In genomic region chr22:49967333-49968241, GRCh38 we compare ENCODE assay signal across 8 cellular contexts. TPM values are rescaled to one million over a fixed set of nuclear protein-coding genes. Genes with fewer than 3 reads are reported as not detected.
DNase-seq lines count a peak whose midpoint lies in the region; ATAC-seq and TF ChIP-seq lines count a peak whose summit lies in the region.

No MANE protein-coding gene starts in this region.

- no peak overlapping the region for H3K4me3 ChIP-seq in CD4-positive, alpha-beta memory T cell (ENCODE audit: low read length in 2 of 2)
- no peak overlapping the region for H3K4me3 ChIP-seq in foreskin fibroblast (ENCODE audit: low read depth in 1 of 2, low read length in 2 of 2)

- no peaks in the 10 kb centered on the region for H3K27me3 ChIP-seq in CD4-positive, alpha-beta memory T cell (ENCODE audit: insufficient read depth, low read length)

- POLR2A ChIA-PET in CD4-positive, alpha-beta memory T cell (lab: Charles Lee; ENCODE audit: partially characterized antibody): interaction anchor here (1.0 to 4.9 kb wide), 8 partner anchors 6 to 42 kb away, joined by 3 to 90 read pairs (median 6); partner anchors contain the start of gene PIM3

- DNase-seq in CD4-positive, alpha-beta memory T cell: peak in 2 of 5 donors; percentile 21 to 46
- DNase-seq in T-helper 17 cell (no peak), foreskin fibroblast (peak; percentile 18 to 65), posterior cingulate gyrus (peak; percentile 16 to 94 (median 62)), cortex of kidney (lab: John Stamatoyannopoulos, UW) (no peak), NCI-H82 (lab: John Stamatoyannopoulos, UW) (no peak)

- ATAC-seq in T-helper 17 cell (no peak), GM19351 (IDR thresholded peaks at IDR 0.05; ENCODE audit: unreplicated experiment) (no peak), GM18909 (IDR thresholded peaks at IDR 0.05; ENCODE audit: poor library complexity, unreplicated experiment) (no peak)

- H3K27me3 Mint-ChIP-seq in CD4-positive, alpha-beta memory T cell: peaks cover 0 to 4% of the 10 kb centered on the region in 2 donors
- H3K27me3 Mint-ChIP-seq in T-helper 17 cell: no peaks in the 10 kb centered on the region

- peaks cover 6 to 19% of the 10 kb centered on the region in 2 donors for H3K36me3 Mint-ChIP-seq in CD4-positive, alpha-beta memory T cell
- no peaks in the 10 kb centered on the region for H3K36me3 Mint-ChIP-seq in T-helper 17 cell (ENCODE audit: low read depth)

- peak overlapping the region in 5 of 7 donors; percentile 13 to 92 (median 55) for H3K27ac Mint-ChIP-seq in CD4-positive, alpha-beta memory T cell
- peak overlapping the region; percentile 93 for H3K27ac Mint-ChIP-seq in T-helper 17 cell

- peak overlapping the region in 3 of 8 donors; percentile 20 to 61 (median 23) for H3K4me3 Mint-ChIP-seq in CD4-positive, alpha-beta memory T cell
- H3K4me3 Mint-ChIP-seq in T-helper 17 cell: peak overlapping the region; percentile 59

- peaks cover 0 to 4% (median 0%) of the 10 kb centered on the region in 8 donors for H3K9me3 Mint-ChIP-seq in CD4-positive, alpha-beta memory T cell

- intact Hi-C loops in CD4-positive, alpha-beta memory T cell (cut with micrococcal nuclease): no loop called here
- intact Hi-C loops in posterior cingulate gyrus (cut with DNase I): loop anchor here (5.0 kb wide), 1 partner anchor 35 kb away; no protein-coding TSS in a partner anchor

- H3K9me3 ChIP-seq in CD4-positive, alpha-beta memory T cell (ENCODE audit: control insufficient read depth in 1 of 2, low read length in 2 of 2): no peaks in the 10 kb centered on the region
- H3K9me3 ChIP-seq in T-helper 17 cell (ENCODE audit: control insufficient read depth, low read length, poor library complexity, severe bottlenecking): no peaks in the 10 kb centered on the region

- H3K4me1 ChIP-seq in CD4-positive, alpha-beta memory T cell (ENCODE audit: insufficient read depth, low read length): peaks cover 49% of the 10 kb centered on the region

- no peak overlapping the region for H3K27ac ChIP-seq in CD4-positive, alpha-beta memory T cell (ENCODE audit: low read depth, low read length)

- peaks cover 11 to 47% (median 17%) of the 10 kb centered on the region in 4 donors for H3K4me1 Mint-ChIP-seq in CD4-positive, alpha-beta memory T cell
- H3K4me1 Mint-ChIP-seq in T-helper 17 cell: peaks cover 29% of the 10 kb centered on the region

- peaks cover 20% of the 10 kb centered on the region for H3K36me3 ChIP-seq in CD4-positive, alpha-beta memory T cell (ENCODE audit: insufficient read depth, low read length)

- CTCF ChIA-PET in CD4-positive, alpha-beta memory T cell (lab: Charles Lee; ENCODE audit: partially characterized antibody): interaction anchor here (1.4 to 1.7 kb wide), 2 partner anchors 37 to 63 kb away, joined by 4 read pairs; no protein-coding TSS in a partner anchor

- no peak for TF ChIP-seq CTCF in foreskin fibroblast (IDR thresholded peaks at IDR 0.05; ENCODE audit: low read depth, low read length)

RNA-seq across cellular contexts. Expression of gene PIM3, which starts 7.0 kb away (rescaled TPM):
- 10 to 100 TPM; 58.8 to 62.3 TPM for total RNA-seq in CD4-positive, alpha-beta memory T cell
- polyA plus RNA-seq in CD4-positive, alpha-beta memory T cell: 10 to 100 TPM; 48.1 to 49.7 TPM
- total RNA-seq in T-helper 17 cell: 100 to 1,000 TPM; 227 to 241 TPM

RNA-seq across cellular contexts. Expression of gene IL17REL, which starts 45.0 kb away (rescaled TPM):
- total RNA-seq in CD4-positive, alpha-beta memory T cell: not detected
- not detected for polyA plus RNA-seq in CD4-positive, alpha-beta memory T cell
- not detected for total RNA-seq in T-helper 17 cell

RNA-seq across cellular contexts. Expression of gene CRELD2, which starts 49.2 kb away (rescaled TPM):
- 10 to 100 TPM; 36.0 to 36.2 TPM for total RNA-seq in CD4-positive, alpha-beta memory T cell
- polyA plus RNA-seq in CD4-positive, alpha-beta memory T cell: 10 to 100 TPM; 40.2 to 46.1 TPM
- 10 to 100 TPM; 28.1 to 36.7 TPM for total RNA-seq in T-helper 17 cell

RNA-seq across cellular contexts. Expression of gene ALG12, which starts 49.3 kb away (rescaled TPM):
- total RNA-seq in CD4-positive, alpha-beta memory T cell: 10 to 100 TPM; 19.6 to 27.2 TPM
- 10 to 100 TPM; 16.9 to 19.0 TPM for polyA plus RNA-seq in CD4-positive, alpha-beta memory T cell
- 10 to 100 TPM; 13.7 to 15.4 TPM for total RNA-seq in T-helper 17 cell

Comparison
In these comparisons a context has a peak if more than half of its experiments do, and no peak if none do; other contexts are left out.
1. DNase-seq: peak in foreskin fibroblast (2 of 2) and posterior cingulate gyrus (10 of 10); none in T-helper 17 cell (0 of 3), cortex of kidney (single experiment) and NCI-H82 (single experiment).